ENCODE assay signal across 17 cellular contexts in the genomic region with DNA sequence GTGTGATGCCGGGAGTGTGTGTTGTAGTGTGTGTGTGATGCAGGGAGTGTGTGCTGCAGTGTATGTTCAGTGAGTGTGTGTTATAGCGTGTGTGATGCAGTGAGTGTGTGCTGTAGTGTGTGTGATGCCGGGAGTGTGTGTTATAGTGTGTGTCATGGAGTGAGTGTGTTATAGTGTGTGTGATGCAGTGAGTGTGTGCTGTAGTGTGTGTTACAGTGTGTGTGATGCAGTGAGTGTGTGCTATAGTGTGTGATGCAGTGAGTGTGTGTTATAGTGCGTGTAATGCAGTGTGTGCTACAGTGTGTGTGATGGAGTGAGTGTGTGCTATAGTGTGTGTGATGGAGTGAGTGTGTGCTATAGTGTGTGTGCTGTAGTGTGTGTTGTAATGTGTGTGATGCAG.
DNase-seq lines count a peak whose midpoint lies in the region; ATAC-seq, FAIRE-seq and TF ChIP-seq lines count a peak whose summit lies in the region.
"Had no signal": no experiment of that assay in that cellular context is flagged by ENCODE, and none has a peak within 500 bp of the region (broad histone marks: within the 10 kb centered on the region; RNA-seq: fewer than 3 reads in every experiment).

No MANE protein-coding gene starts in this region.

- DNase-seq in HepG2 (ENCODE audit: low spot score) (no peak), right lobe of liver (no peak), mesenchymal stem cell (no peak), upper lobe of left lung (no peak), HEK293T (ENCODE audit: extremely low spot score) (no peak), PC-9 (no peak)
- DNase-seq in activated T-cell treated with anti-CD3 and anti-CD28 coated beads, Interleukin-2, amount 50 U/mL, for 1 hour, result no peak
- DNase-seq: AML-193; CD4-positive, alpha-beta memory T cell; DMS153; DMS79; GF-D8; HCEC 1CT had no signal

- H2BK5ac ChIP-seq in mesenchymal stem cell (ENCODE audit: low read depth, low read length, poor library complexity, severe bottlenecking), result no peak overlapping the region

- WGBS in HepG2 (ENCODE audit: low lambda C conversion rate), result 21% methylated on average over 4 of the region's 4 CpGs
- 81% methylated on average over 4 of the region's 4 CpGs for WGBS in right lobe of liver (ENCODE audit: insufficient coverage, low coverage, low lambda C conversion rate, missing lambda C conversion rate)
- WGBS in mesenchymal stem cell, result 80% methylated on average over 4 of the region's 4 CpGs
- WGBS in upper lobe of left lung, 2 donors, result 80 to 93% methylated on average over 4 of the region's 4 CpGs

- CTCF ChIA-PET in HepG2 (lab: Yijun Ruan, JAX; ENCODE audit: low intra/inter-chr PET ratio, low total read pairs) (no interaction called here), HEK293T (lab: Yijun Ruan, JAX) (no interaction called here), PC-9 (lab: Charles Lee) (no interaction called here)

- no peak overlapping the region for H2AK5ac ChIP-seq in mesenchymal stem cell (ENCODE audit: low read length, severe bottlenecking)

- no peak for FAIRE-seq in HepG2 (lab: Jason Lieb, UNC)
- FAIRE-seq: A549, GM19239 had no signal

- BruUV-seq in HepG2 (replicated peaks; lab: Mats Ljungman, UMichigan) (no TSS peak), PC-9 (replicated peaks; lab: Mats Ljungman, UMichigan) (no TSS peak)

- H3K23ac ChIP-seq in mesenchymal stem cell (ENCODE audit: low read length in 2 of 2), result no peak overlapping the region

- H3K9ac ChIP-seq in HepG2 (ENCODE audit: insufficient read depth, low read depth, low read length) (no peak overlapping the region), mesenchymal stem cell (ENCODE audit: low read length) (no peak overlapping the region)

- H3K36me3 ChIP-seq in HepG2 (replicated peaks in 1 of 2; ENCODE audit: control insufficient read depth in 1 of 2, insufficient read depth in 2 of 2, low read length in 2 of 2) (no peaks in the 10 kb centered on the region), right lobe of liver (no peaks in the 10 kb centered on the region), mesenchymal stem cell (ENCODE audit: control insufficient read depth in 1 of 2, insufficient read depth in 2 of 2, low read depth in 1 of 2, low read length in 2 of 2) (no peaks in the 10 kb centered on the region), upper lobe of left lung (no peaks in the 10 kb centered on the region), PC-9 (ENCODE audit: low read depth) (no peaks in the 10 kb centered on the region)

- H3K79me1 ChIP-seq in mesenchymal stem cell (replicated peaks; ENCODE audit: low read length, poor library complexity, severe bottlenecking), result no peaks in the 10 kb centered on the region

- no peaks in the 10 kb centered on the region; a peak in 1 of 5 replicates for H3K27me3 ChIP-seq in HepG2 (ENCODE audit: control insufficient read depth in 1 of 2, insufficient read depth in 2 of 2, low read length in 2 of 2)
- H3K27me3 ChIP-seq in right lobe of liver, result no peaks in the 10 kb centered on the region
- no peaks in the 10 kb centered on the region for H3K27me3 ChIP-seq in mesenchymal stem cell (ENCODE audit: control insufficient read depth in 1 of 2, insufficient read depth in 1 of 2, low read length in 2 of 2)
- H3K27me3 ChIP-seq in upper lobe of left lung, result no peaks in the 10 kb centered on the region
- peaks cover 50% of the 10 kb centered on the region for H3K27me3 ChIP-seq in PC-9 (ENCODE audit: insufficient read depth, low read depth)

- no peaks in the 10 kb centered on the region for H4K20me1 ChIP-seq in HepG2 (ENCODE audit: insufficient read depth, low read length)
- no peaks in the 10 kb centered on the region for H4K20me1 ChIP-seq in PC-9 (ENCODE audit: insufficient read depth)

- TF ChIP-seq CTCF in HepG2 (CRISPR knock-in tag; IDR thresholded peaks at IDR 0.05) (no peak), right lobe of liver (IDR thresholded peaks at IDR 0.05) (no peak), upper lobe of left lung (IDR thresholded peaks at IDR 0.05) (no peak), PC-9 (conservative IDR thresholded peaks at IDR 0.05) (no peak)

- no peak overlapping the region for H3K27ac ChIP-seq in HepG2 (ENCODE audit: extremely low read length, insufficient read depth, low read length)
- no peak overlapping the region for H3K27ac ChIP-seq in right lobe of liver
- H3K27ac ChIP-seq in mesenchymal stem cell (ENCODE audit: low read length, poor library complexity, severe bottlenecking), result no peak overlapping the region
- H3K27ac ChIP-seq in upper lobe of left lung, result no peak overlapping the region
- no peak overlapping the region for H3K27ac ChIP-seq in PC-9
- H3K27ac ChIP-seq: 22Rv1, A549, C4-2B had no signal

- POLR2A ChIA-PET in HepG2 (lab: Yijun Ruan, JAX) (no interaction called here), HEK293T (lab: Yijun Ruan, JAX) (no interaction called here), PC-9 (lab: Charles Lee; ENCODE audit: unreplicated experiment) (no interaction called here)

- H3K4me2 ChIP-seq in HepG2 (ENCODE audit: low read depth, low read length), result no peak overlapping the region
- no peak overlapping the region for H3K4me2 ChIP-seq in mesenchymal stem cell (ENCODE audit: low read length, poor library complexity, severe bottlenecking)
- no peak overlapping the region for H3K4me2 ChIP-seq in PC-9
- H3K4me2 ChIP-seq: A549 had no signal

- ATAC-seq in HepG2 (no peak), right lobe of liver (no peak), upper lobe of left lung (ENCODE audit: low FRiP score in 2 of 2) (peak; percentile 11 to 41)
- ATAC-seq: A549 had no signal

- no peak overlapping the region for H2BK120ac ChIP-seq in mesenchymal stem cell (ENCODE audit: low read depth, low read length)

- H2BK12ac ChIP-seq in mesenchymal stem cell (ENCODE audit: low read length in 2 of 2), result no peak overlapping the region

- TF ChIP-seq POLR2A in HepG2 (IDR thresholded peaks at IDR 0.05; ENCODE audit: insufficient read depth in 1 of 2, low read depth in 2 of 2, low read length in 2 of 2) (no peak), right lobe of liver (IDR thresholded peaks at IDR 0.05) (no peak), upper lobe of left lung (IDR thresholded peaks at IDR 0.05) (no peak)

- H3K4me1 ChIP-seq in HepG2 (ENCODE audit: insufficient read depth, low read length) (no peaks in the 10 kb centered on the region), right lobe of liver (no peaks in the 10 kb centered on the region), mesenchymal stem cell (ENCODE audit: control insufficient read depth, insufficient read depth, low read depth, low read length) (no peaks in the 10 kb centered on the region), upper lobe of left lung (no peaks in the 10 kb centered on the region), PC-9 (replicated peaks; ENCODE audit: insufficient read depth) (no peaks in the 10 kb centered on the region)
- H3K4me1 ChIP-seq: A549 had no signal

- TF ChIP-seq RAD21 in HepG2 (CRISPR knock-in tag; IDR thresholded peaks at IDR 0.05), result no peak

- H3K4ac ChIP-seq in mesenchymal stem cell (ENCODE audit: low read depth in 1 of 2, low read length in 2 of 2), result no peak overlapping the region

- no peak overlapping the region for H2BK15ac ChIP-seq in mesenchymal stem cell (ENCODE audit: low read depth, poor library complexity, severe bottlenecking)

- no peaks in the 10 kb centered on the region for H3K79me2 ChIP-seq in HepG2 (ENCODE audit: insufficient read depth, low read length)
- no peaks in the 10 kb centered on the region for H3K79me2 ChIP-seq in PC-9 (ENCODE audit: low read depth)

- no peaks in the 10 kb centered on the region for H3F3A ChIP-seq in PC-9 (ENCODE audit: insufficient read depth, low read depth)

- intact Hi-C loops in HepG2 (cut with micrococcal nuclease; ENCODE audit: unreplicated experiment) (no loop called here), right lobe of liver (cut with DNase I) (no loop called here), PC-9 (cut with micrococcal nuclease; ENCODE audit: unreplicated experiment) (no loop called here)

- H4K8ac ChIP-seq in mesenchymal stem cell (ENCODE audit: low read length), result no peak overlapping the region

- no peak for TF ChIP-seq EP300 in HepG2 (IDR thresholded peaks at IDR 0.05; ENCODE audit: low read depth in 2 of 2, low read length in 2 of 2)
- no peak for TF ChIP-seq EP300 in HepG2 (CRISPR knock-in tag; IDR thresholded peaks at IDR 0.05; ENCODE audit: borderline replicate concordance)
- no peak for TF ChIP-seq EP300 in upper lobe of left lung (IDR thresholded peaks at IDR 0.05)

- no peaks in the 10 kb centered on the region for H3K9me2 ChIP-seq in PC-9 (ENCODE audit: insufficient read depth)

- H4K91ac ChIP-seq in mesenchymal stem cell (ENCODE audit: low read length), result peak overlapping the region; percentile 20

- H3K4me3 ChIP-seq in HepG2 (replicated peaks in 1 of 3; ENCODE audit: insufficient read depth in 1 of 3, low read depth in 2 of 3, low read length in 3 of 3) (no peak overlapping the region), right lobe of liver (no peak overlapping the region), mesenchymal stem cell (ENCODE audit: insufficient read depth in 1 of 2, low read depth in 1 of 2, low read length in 2 of 2) (no peak overlapping the region), upper lobe of left lung (no peak overlapping the region), PC-9 (no peak overlapping the region)
- H3K4me3 ChIP-seq: A549 had no signal

- H3K9me3 ChIP-seq in HepG2 (ENCODE audit: low read length), result no peaks in the 10 kb centered on the region
- H3K9me3 ChIP-seq in right lobe of liver, result no peaks in the 10 kb centered on the region
- peaks cover 5% of the 10 kb centered on the region for H3K9me3 ChIP-seq in mesenchymal stem cell (ENCODE audit: control insufficient read depth, low read length)
- no peaks in the 10 kb centered on the region for H3K9me3 ChIP-seq in upper lobe of left lung
- H3K9me3 ChIP-seq in PC-9 (ENCODE audit: insufficient read depth, low read depth), result no peaks in the 10 kb centered on the region

- H3K14ac ChIP-seq in mesenchymal stem cell (ENCODE audit: low read length in 2 of 2), result peak overlapping the region in 1 of 2 experiments; percentile 84

- no peak overlapping the region for H3K18ac ChIP-seq in mesenchymal stem cell (ENCODE audit: low read depth in 1 of 2, low read length in 2 of 2)

- in situ Hi-C loops in HepG2 (cut with HindIII; ENCODE audit: extremely low pct_ligation_motif_present, low pct_unique_long_range_greater_than_20kb), result no loop called here

- no peak overlapping the region for H2AFZ ChIP-seq in HepG2 (ENCODE audit: low read length)
- H2AFZ ChIP-seq in mesenchymal stem cell (ENCODE audit: low read depth, low read length), result no peak overlapping the region
- H2AFZ ChIP-seq in PC-9, result no peak overlapping the region

TF ChIP-seq in HepG2, 621 proteins besides CTCF, POLR2A, EP300 and RAD21 (continues in another document):
- TF ChIP-seq IKZF1 (IDR thresholded peaks at IDR 0.05) (peak; percentile 64; the same call in 1 of the 2 replicates), ATM (IDR thresholded peaks at IDR 0.05; ENCODE audit: borderline replicate concordance) (peak; percentile 16; the same call in 1 of the 2 replicates), PHB2 (IDR thresholded peaks at IDR 0.05; ENCODE audit: partially characterized antibody) (peak; percentile 42)

TF ChIP-seq in HEK293T, 16 proteins besides CTCF, POLR2A, EP300 and RAD21 (continues in another document):
- no peak for TF ChIP-seq ELF4 (IDR thresholded peaks at IDR 0.05)
- no peak for TF ChIP-seq LEF1 (IDR thresholded peaks at IDR 0.05; ENCODE audit: borderline replicate concordance)
- TF ChIP-seq TARDBP (IDR thresholded peaks at IDR 0.05), result no peak
- TF ChIP-seq FOXM1 (IDR thresholded peaks at IDR 0.05; ENCODE audit: borderline replicate concordance), result no peak
- TF ChIP-seq ARNT (IDR thresholded peaks at IDR 0.05), result no peak

Comparison
In these comparisons a context has a peak if more than half of its experiments do, and no peak if none do; other contexts are left out.
1. ATAC-seq: peak in upper lobe of left lung (2 of 2); none in HepG2 (single experiment) and right lobe of liver (0 of 4).